ENCODE assay signal across 30 cellular contexts in the genomic region with DNA sequence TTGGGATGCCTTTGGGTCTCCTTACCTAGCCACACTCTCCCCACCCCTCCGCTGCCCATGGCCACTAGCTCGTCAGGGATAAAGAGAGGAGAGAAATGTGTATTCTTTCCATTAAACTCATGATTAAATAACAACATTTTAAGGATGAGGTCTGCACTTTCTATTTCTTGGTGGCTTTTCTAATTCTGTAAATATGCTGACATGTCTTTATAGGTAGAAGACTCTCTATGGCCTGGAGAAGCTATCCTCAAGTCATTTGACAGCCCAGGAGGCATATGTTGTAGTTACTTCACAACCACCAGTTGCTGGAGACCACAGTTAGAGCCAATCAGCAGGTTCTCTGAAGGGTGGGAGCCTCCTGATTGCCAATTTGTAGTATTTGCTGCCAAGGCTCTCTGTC.
"Had no signal": no experiment of that assay in that cellular context is flagged by ENCODE, and none has a peak within 500 bp of the region (broad histone marks: within the 10 kb centered on the region; RNA-seq: fewer than 3 reads in every experiment).

No MANE protein-coding gene starts in this region.

- DNase-seq: colonic mucosa; effector memory CD4-positive, alpha-beta T cell; foreskin melanocyte; glutamatergic neuron; heart right ventricle; hippocampal formation; left cardiac atrium; left lung; mesenchymal stem cell; mucosa of descending colon; naive B cell; pancreas; stimulated activated CD4-positive, alpha-beta T cell treated with anti-CD3 and anti-CD28 coated beads, Interleukin-15, amount 100 ng/mL, for 24 hours; stimulated activated CD4-positive, alpha-beta T cell treated with anti-CD3 and anti-CD28 coated beads, Interleukin-2, amount 100 ng/mL, for 48 hours; stimulated activated naive B cell treated with anti-CD40 and anti-IgM and Interleukin-4, amounts not matched to agents 10 μg/mL and 1 μg/mL and 100 μg/mL, for 72 hours; transverse colon; upper lobe of right lung; uterus had no signal

- H3K27me3 ChIP-seq: colonic mucosa, esophagus muscularis mucosa, pancreas, transverse colon, uterus had no signal

- H3K4me3 Mint-ChIP-seq: dendritic cell treated with granulocyte-macrophage colony-stimulating factor and Interleukin-4, amounts not matched to agents 40 ng/mL and 50 ng/mL, for 4 days; mesothelial cell of epicardium; naive B cell; natural killer cell treated with Interleukin-12 subunit alpha and Interleukin-12 subunit beta and Interleukin-15 and Interleukin-18, amount 100 ng/mL, for 72 hours; neural crest cell; stimulated activated naive B cell treated with anti-CD40 and anti-IgM and Interleukin-4, amounts not matched to agents 10 μg/mL and 1 μg/mL and 100 μg/mL, for 72 hours; stimulated activated naive CD8-positive, alpha-beta T cell treated with anti-CD3 and anti-CD28 coated beads, Interleukin-15, Interleukin-2, amounts not matched to agents 100 ng/mL and 50 ng/mL, for 24 hours had no signal

- H3K4me3 ChIP-seq: colonic mucosa, esophagus muscularis mucosa, heart right ventricle, left lung, mucosa of descending colon, pancreas, skin epidermis, suprapubic skin, transverse colon, upper lobe of right lung, uterus had no signal

- H3K27ac Mint-ChIP-seq: dendritic cell treated with granulocyte-macrophage colony-stimulating factor and Interleukin-4, amounts not matched to agents 40 ng/mL and 50 ng/mL, for 4 days; mesothelial cell of epicardium; naive B cell; natural killer cell treated with Interleukin-12 subunit alpha and Interleukin-12 subunit beta and Interleukin-15 and Interleukin-18, amount 100 ng/mL, for 72 hours; stimulated activated naive B cell treated with anti-CD40 and anti-IgM and Interleukin-4, amounts not matched to agents 10 μg/mL and 1 μg/mL and 100 μg/mL, for 72 hours; stimulated activated naive CD8-positive, alpha-beta T cell treated with anti-CD3 and anti-CD28 coated beads, Interleukin-15, Interleukin-2, amounts not matched to agents 100 ng/mL and 50 ng/mL, for 24 hours had no signal

- H3K36me3 ChIP-seq: colonic mucosa, esophagus muscularis mucosa, heart right ventricle, left lung, neutrophil, pancreas, suprapubic skin, transverse colon, upper lobe of right lung, uterus had no signal

- H3K9me3 Mint-ChIP-seq: dendritic cell treated with granulocyte-macrophage colony-stimulating factor and Interleukin-4, amounts not matched to agents 40 ng/mL and 50 ng/mL, for 4 days; mesothelial cell of epicardium; naive B cell; natural killer cell treated with Interleukin-12 subunit alpha and Interleukin-12 subunit beta and Interleukin-15 and Interleukin-18, amount 100 ng/mL, for 72 hours; neural crest cell; stimulated activated naive B cell treated with anti-CD40 and anti-IgM and Interleukin-4, amounts not matched to agents 10 μg/mL and 1 μg/mL and 100 μg/mL, for 72 hours; stimulated activated naive CD8-positive, alpha-beta T cell treated with anti-CD3 and anti-CD28 coated beads, Interleukin-15, Interleukin-2, amounts not matched to agents 100 ng/mL and 50 ng/mL, for 24 hours had no signal

- H3K27ac ChIP-seq: colonic mucosa, esophagus muscularis mucosa, heart right ventricle, left lung, neutrophil, pancreas, skin epidermis, suprapubic skin, transverse colon, upper lobe of right lung, uterus had no signal

- H3K4me1 ChIP-seq: colonic mucosa, esophagus muscularis mucosa, heart right ventricle, left lung, suprapubic skin, transverse colon, upper lobe of right lung, uterus had no signal

- ATAC-seq: heart right ventricle; left cardiac atrium; left lung; mucosa of descending colon; natural killer cell treated with Interleukin-12 subunit alpha and Interleukin-12 subunit beta and Interleukin-15 and Interleukin-18, amount 100 ng/mL, for 72 hours; pancreas; sciatic nerve; stimulated activated naive B cell treated with anti-CD40 and anti-IgM and Interleukin-4, amounts not matched to agents 10 μg/mL and 1 μg/mL and 100 μg/mL, for 72 hours; upper lobe of right lung had no signal

- H3K36me3 Mint-ChIP-seq: mesothelial cell of epicardium; naive B cell; natural killer cell treated with Interleukin-12 subunit alpha and Interleukin-12 subunit beta and Interleukin-15 and Interleukin-18, amount 100 ng/mL, for 72 hours; stimulated activated naive B cell treated with anti-CD40 and anti-IgM and Interleukin-4, amounts not matched to agents 10 μg/mL and 1 μg/mL and 100 μg/mL, for 72 hours had no signal

- FAIRE-seq: endothelial cell of umbilical vein, islet of Langerhans, pancreas had no signal

- H3K9me3 ChIP-seq: colonic mucosa, esophagus muscularis mucosa, heart right ventricle, left lung, mucosa of descending colon, neutrophil, pancreas, suprapubic skin, transverse colon, upper lobe of right lung, uterus had no signal
